1 cellular context compared by ENCODE assay signal in genomic region chr20:10447028-10447427, GRCh38.
TF ChIP-seq lines count a peak whose summit lies in the region.

No MANE protein-coding gene starts in this region.

TF ChIP-seq in K562, 482 proteins besides CTCF, POLR2A, EP300 and RAD21 (continues in another document):
- TF ChIP-seq CLOCK (CRISPR knock-in tag; IDR thresholded peaks at IDR 0.05; ENCODE audit: borderline replicate concordance) (no peak), ZNF511 (CRISPR knock-in tag; IDR thresholded peaks at IDR 0.05) (no peak), ARID4B (CRISPR knock-in tag; IDR thresholded peaks at IDR 0.05) (no peak), DPF2 (IDR thresholded peaks at IDR 0.05) (peak; percentile 56), SMAD3 (CRISPR knock-in tag; conservative IDR thresholded peaks at IDR 0.05) (no peak), CTBP1 (IDR thresholded peaks at IDR 0.05; ENCODE audit: borderline replicate concordance) (no peak), RBM14 (IDR thresholded peaks at IDR 0.05; ENCODE audit: borderline replicate concordance, insufficient read depth, low read depth, low read length) (no peak), BDP1 (IDR thresholded peaks at IDR 0.05; ENCODE audit: insufficient read depth, insufficient read length) (no peak), TOE1 (IDR thresholded peaks at IDR 0.05; ENCODE audit: borderline replicate concordance) (no peak), TOE1 (CRISPR knock-in tag; IDR thresholded peaks at IDR 0.05; ENCODE audit: borderline replicate concordance, low read depth) (no peak), THAP12 (CRISPR knock-in tag; IDR thresholded peaks at IDR 0.05) (no peak), JUND (IDR thresholded peaks at IDR 0.05; ENCODE audit: borderline replicate concordance, low read depth, low read length) (peak; percentile 86), JUND (tag; IDR thresholded peaks at IDR 0.05; ENCODE audit: borderline replicate concordance, low read depth, low read length) (peak; percentile 75; the same call in 1 of the 3 replicates), ZBTB49 (CRISPR knock-in tag; IDR thresholded peaks at IDR 0.05; ENCODE audit: borderline replicate concordance) (no peak), ZNF143 (CRISPR knock-in tag; IDR thresholded peaks at IDR 0.05) (peak; percentile 61), JUN (IDR thresholded peaks at IDR 0.05; ENCODE audit: borderline replicate concordance, low read depth, low read length) (peak; percentile 68; the same call in 1 of the 2 replicates), JUN (CRISPR knock-in tag; IDR thresholded peaks at IDR 0.05; ENCODE audit: borderline replicate concordance) (no peak), MAZ (CRISPR knock-in tag; conservative IDR thresholded peaks at IDR 0.05 in 1 of 2, IDR thresholded peaks at IDR 0.05 in 1 of 2) (no peak), RBM22 (IDR thresholded peaks at IDR 0.05; ENCODE audit: low read depth, low read length, poor library complexity, severe bottlenecking) (no peak), NFE2 (IDR thresholded peaks at IDR 0.05; ENCODE audit: low read depth) (no peak), NR1H2 (CRISPR knock-in tag; IDR thresholded peaks at IDR 0.05) (no peak), SMARCE1 (IDR thresholded peaks at IDR 0.05) (0 out of 2 replicates have a peak, but pooled peaks have one; percentile 43), DEAF1 (CRISPR knock-in tag; IDR thresholded peaks at IDR 0.05) (no peak), FOSL1 (tag; conservative IDR thresholded peaks at IDR 0.05) (peak; percentile 56; the same call in 1 of the 2 replicates), FOXA3 (CRISPR knock-in tag; conservative IDR thresholded peaks at IDR 0.05 in 1 of 2, IDR thresholded peaks at IDR 0.05 in 1 of 2) (no peak)
- TF ChIP-seq, protein P1, sequence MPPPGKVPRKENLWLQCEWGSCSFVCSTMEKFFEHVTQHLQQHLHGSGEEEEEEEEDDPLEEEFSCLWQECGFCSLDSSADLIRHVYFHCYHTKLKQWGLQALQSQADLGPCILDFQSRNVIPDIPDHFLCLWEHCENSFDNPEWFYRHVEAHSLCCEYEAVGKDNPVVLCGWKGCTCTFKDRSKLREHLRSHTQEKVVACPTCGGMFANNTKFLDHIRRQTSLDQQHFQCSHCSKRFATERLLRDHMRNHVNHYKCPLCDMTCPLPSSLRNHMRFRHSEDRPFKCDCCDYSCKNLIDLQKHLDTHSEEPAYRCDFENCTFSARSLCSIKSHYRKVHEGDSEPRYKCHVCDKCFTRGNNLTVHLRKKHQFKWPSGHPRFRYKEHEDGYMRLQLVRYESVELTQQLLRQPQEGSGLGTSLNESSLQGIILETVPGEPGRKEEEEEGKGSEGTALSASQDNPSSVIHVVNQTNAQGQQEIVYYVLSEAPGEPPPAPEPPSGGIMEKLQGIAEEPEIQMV (tag; conservative IDR thresholded peaks at IDR 0.05; ENCODE audit: low read depth) = no peak
- TF ChIP-seq, protein P2, sequence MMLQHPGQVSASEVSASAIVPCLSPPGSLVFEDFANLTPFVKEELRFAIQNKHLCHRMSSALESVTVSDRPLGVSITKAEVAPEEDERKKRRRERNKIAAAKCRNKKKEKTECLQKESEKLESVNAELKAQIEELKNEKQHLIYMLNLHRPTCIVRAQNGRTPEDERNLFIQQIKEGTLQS (IDR thresholded peaks at IDR 0.05) = peak; percentile 86
- TF ChIP-seq, protein P2 (CRISPR knock-in tag; conservative IDR thresholded peaks at IDR 0.05) = no peak
- TF ChIP-seq, protein P3, sequence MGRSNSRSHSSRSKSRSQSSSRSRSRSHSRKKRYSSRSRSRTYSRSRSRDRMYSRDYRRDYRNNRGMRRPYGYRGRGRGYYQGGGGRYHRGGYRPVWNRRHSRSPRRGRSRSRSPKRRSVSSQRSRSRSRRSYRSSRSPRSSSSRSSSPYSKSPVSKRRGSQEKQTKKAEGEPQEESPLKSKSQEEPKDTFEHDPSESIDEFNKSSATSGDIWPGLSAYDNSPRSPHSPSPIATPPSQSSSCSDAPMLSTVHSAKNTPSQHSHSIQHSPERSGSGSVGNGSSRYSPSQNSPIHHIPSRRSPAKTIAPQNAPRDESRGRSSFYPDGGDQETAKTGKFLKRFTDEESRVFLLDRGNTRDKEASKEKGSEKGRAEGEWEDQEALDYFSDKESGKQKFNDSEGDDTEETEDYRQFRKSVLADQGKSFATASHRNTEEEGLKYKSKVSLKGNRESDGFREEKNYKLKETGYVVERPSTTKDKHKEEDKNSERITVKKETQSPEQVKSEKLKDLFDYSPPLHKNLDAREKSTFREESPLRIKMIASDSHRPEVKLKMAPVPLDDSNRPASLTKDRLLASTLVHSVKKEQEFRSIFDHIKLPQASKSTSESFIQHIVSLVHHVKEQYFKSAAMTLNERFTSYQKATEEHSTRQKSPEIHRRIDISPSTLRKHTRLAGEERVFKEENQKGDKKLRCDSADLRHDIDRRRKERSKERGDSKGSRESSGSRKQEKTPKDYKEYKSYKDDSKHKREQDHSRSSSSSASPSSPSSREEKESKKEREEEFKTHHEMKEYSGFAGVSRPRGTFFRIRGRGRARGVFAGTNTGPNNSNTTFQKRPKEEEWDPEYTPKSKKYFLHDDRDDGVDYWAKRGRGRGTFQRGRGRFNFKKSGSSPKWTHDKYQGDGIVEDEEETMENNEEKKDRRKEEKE (IDR thresholded peaks at IDR 0.05; ENCODE audit: borderline replicate concordance in 1 of 2, control insufficient read depth in 1 of 2, low read depth in 2 of 2, low read length in 1 of 2) = no peak
- TF ChIP-seq, protein P4, sequence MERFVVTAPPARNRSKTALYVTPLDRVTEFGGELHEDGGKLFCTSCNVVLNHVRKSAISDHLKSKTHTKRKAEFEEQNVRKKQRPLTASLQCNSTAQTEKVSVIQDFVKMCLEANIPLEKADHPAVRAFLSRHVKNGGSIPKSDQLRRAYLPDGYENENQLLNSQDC (CRISPR knock-in tag; IDR thresholded peaks at IDR 0.05) = no peak
